ENCODE assay signal across 13 cellular contexts in genomic region chr11:62012451-62013265, GRCh38. TPM values are rescaled to one million over a fixed set of nuclear protein-coding genes. Genes with fewer than 3 reads are reported as not detected.
A peak's percentile ranks its signal among the peaks of the same experiment; 100 is the strongest.
DNase-seq lines count a peak whose midpoint lies in the region; ATAC-seq, FAIRE-seq and TF ChIP-seq lines count a peak whose summit lies in the region.
"Had no signal": no experiment of that assay in that cellular context is flagged by ENCODE, and none has a peak within 500 bp of the region (broad histone marks: within the 10 kb centered on the region; RNA-seq: fewer than 3 reads in every experiment).

No MANE protein-coding gene starts in this region.

- H3K27ac Mint-ChIP-seq in T-helper 17 cell, result peak overlapping the region; percentile 8

- FAIRE-seq in GM12891 (lab: Jason Lieb, UNC), result no peak
- FAIRE-seq: frontal cortex had no signal

- no peak overlapping the region for H2AFZ ChIP-seq in GM23248

- H3K27me3 ChIP-seq in GM23248 (replicated peaks; ENCODE audit: insufficient read depth), result no peaks in the 10 kb centered on the region
- H3K27me3 ChIP-seq in spleen (replicated peaks in 1 of 7), result no peaks in the 10 kb centered on the region
- no peaks in the 10 kb centered on the region for H3K27me3 ChIP-seq in H7 (ENCODE audit: control insufficient read depth, insufficient read depth, low read length)
- H3K27me3 ChIP-seq: tibial nerve had no signal

- H3K9me3 ChIP-seq in GM23248 (ENCODE audit: low read depth) (no peaks in the 10 kb centered on the region), T-helper 17 cell (ENCODE audit: control insufficient read depth, low read length, poor library complexity, severe bottlenecking) (no peaks in the 10 kb centered on the region), spleen (no peaks in the 10 kb centered on the region)
- H3K9me3 ChIP-seq: psoas muscle, tibial nerve had no signal

- peaks cover 3% of the 10 kb centered on the region; the same call in 1 of the 2 replicates for H3F3A ChIP-seq in GM23248 (ENCODE audit: insufficient read depth)

- H3K4me3 ChIP-seq in GM23248, result no peak overlapping the region
- no peak overlapping the region for H3K4me3 ChIP-seq in fibroblast of villous mesenchyme (ENCODE audit: low read depth, low read length)
- H3K4me3 ChIP-seq in spleen, result no peak overlapping the region
- no peak overlapping the region for H3K4me3 ChIP-seq in H7 (ENCODE audit: insufficient read depth, low read depth, low read length)
- H3K4me3 ChIP-seq: psoas muscle, tibial nerve had no signal

- DNase-seq in GM23248, result peak; percentile 73
- DNase-seq in T-helper 17 cell, result no peak
- peak; percentile 43 for DNase-seq in fibroblast of villous mesenchyme (ENCODE audit: low read depth)
- peak; percentile 64 for DNase-seq in spleen
- no peak for DNase-seq in NCI-H146 treated with DMSO at 0.1 percent for 48 hours (lab: John Stamatoyannopoulos, UW; ENCODE audit: unreplicated experiment)
- DNase-seq in H7, result no peak
- DNase-seq in GM12891 (ENCODE audit: insufficient read length, low spot score), result no peak
- DNase-seq: NCI-H1417 treated with DMSO at 0.1 percent for 48 hours, psoas muscle had no signal

- H3K36me3 Mint-ChIP-seq in T-helper 17 cell (ENCODE audit: low read depth), result no peaks in the 10 kb centered on the region
- H3K36me3 Mint-ChIP-seq: brain had no signal

- TF ChIP-seq CTCF in fibroblast of villous mesenchyme (IDR thresholded peaks at IDR 0.05; ENCODE audit: insufficient read depth, low read depth, low read length) (no peak), spleen (IDR thresholded peaks at IDR 0.05 in 8 of 11, conservative IDR thresholded peaks at IDR 0.05 in 3 of 11) (no peak)

- intact Hi-C loops in spleen (cut with DNase I; ENCODE audit: low total_unique reads), result no loop called here

- no peak for TF ChIP-seq POLR2A in spleen (IDR thresholded peaks at IDR 0.05)
- TF ChIP-seq POLR2A in GM12891 (IDR thresholded peaks at IDR 0.05; ENCODE audit: low read depth, low read length), result no peak

- no peaks in the 10 kb centered on the region for H4K20me1 ChIP-seq in GM23248 (ENCODE audit: insufficient read depth)

- in situ Hi-C loops in GM23248 (cut with MboI), result no loop called here

- no peaks in the 10 kb centered on the region for H3K9me2 ChIP-seq in GM23248 (ENCODE audit: insufficient read depth)

- H3K4me1 Mint-ChIP-seq in T-helper 17 cell, result no peaks in the 10 kb centered on the region

- H3K79me2 ChIP-seq in GM23248 (ENCODE audit: insufficient read depth), result no peaks in the 10 kb centered on the region

- H3K36me3 ChIP-seq in GM23248 (ENCODE audit: low read depth) (no peaks in the 10 kb centered on the region), spleen (no peaks in the 10 kb centered on the region), H7 (replicated peaks; ENCODE audit: control insufficient read depth, insufficient read depth, low read length) (no peaks in the 10 kb centered on the region)
- H3K36me3 ChIP-seq: tibial nerve had no signal

- no peaks in the 10 kb centered on the region for H3K27me3 Mint-ChIP-seq in T-helper 17 cell

- peak overlapping the region; percentile 55 for H3K4me2 ChIP-seq in GM23248 (ENCODE audit: unreplicated experiment)

- 0 out of 2 replicates have a peak overlapping the region, but pooled peaks have one; percentile 22 for H3K9ac ChIP-seq in GM23248

- H3K27ac ChIP-seq in GM23248 (peak overlapping the region; percentile 43; the same call in 1 of the 2 replicates), spleen (no peak overlapping the region)
- H3K27ac ChIP-seq: HL-60, psoas muscle, tibial nerve had no signal

- H3K4me1 ChIP-seq in GM23248 (ENCODE audit: insufficient read depth) (peaks cover 17% of the 10 kb centered on the region), spleen (peaks cover 0 to 6% (median 2%) of the 10 kb centered on the region in 6 donors)
- H3K4me1 ChIP-seq: psoas muscle had no signal

- no peak overlapping the region for H3K4me3 Mint-ChIP-seq in T-helper 17 cell
- H3K4me3 Mint-ChIP-seq: brain had no signal

- no peak for ATAC-seq in T-helper 17 cell
- ATAC-seq: psoas muscle had no signal

- 64 to 65% methylated on average over 7 of the region's 7 CpGs for WGBS in GM23248 (ENCODE audit: low coverage in 1 of 2, low lambda C conversion rate in 2 of 2, missing lambda C conversion rate in 2 of 2), 2 experiments
- WGBS in spleen, 5 donors, result 68 to 88% (median 82%) methylated on average over 5 to 7 of the region's 7 CpGs

TF ChIP-seq in GM12891, 5 proteins besides CTCF, POLR2A, EP300 and RAD21:
- TF ChIP-seq SPI1 (IDR thresholded peaks at IDR 0.05; ENCODE audit: low read depth, low read length) (no peak), POLR2AphosphoS5 (IDR thresholded peaks at IDR 0.05; ENCODE audit: low read depth, low read length) (no peak), POU2F2 (IDR thresholded peaks at IDR 0.05; ENCODE audit: low read depth, low read length) (no peak), TAF1 (IDR thresholded peaks at IDR 0.05; ENCODE audit: low read depth, low read length) (no peak), PAX5 (IDR thresholded peaks at IDR 0.05; ENCODE audit: insufficient read depth, low read length, severe bottlenecking) (no peak)

RNA-seq across cellular contexts. Expression of gene FTH1, which starts 45.2 kb away (rescaled TPM):
- total RNA-seq in GM23248 (2014; rRNA removed; shearing (Covaris generic)), result 393 and 473 TPM in 2 replicates
- 10,305 and 10,611 TPM in 2 replicates for polyA plus RNA-seq in GM23248 (2016; fragmentation: Nextera tagmentation; extraction: Ambion mirVana)
- total RNA-seq in T-helper 17 cell, result 1,000 to 10,000 TPM; 1,744 to 2,260 TPM
- total RNA-seq in fibroblast of villous mesenchyme, result 453 and 708 TPM in 2 replicates
- total RNA-seq in spleen, result 1,000 to 10,000 TPM; 1,915 to 2,864 (median 2,469) TPM
- polyA plus RNA-seq in spleen, result 1,000 to 10,000 TPM; 2,005 to 3,321 (median 2,533) TPM
- total RNA-seq in H7 (2014; rRNA removed; shearing (Covaris generic)), result 443 and 463 TPM in 2 replicates
- 1,402 TPM for polyA plus RNA-seq in GM12891 (2012; ENCODE audit: low read depth, missing spikeins)

Comparison
In these comparisons a context has a peak if more than half of its experiments do, and no peak if none do; other contexts are left out.
1. DNase-seq: peak in GM23248 (single experiment), fibroblast of villous mesenchyme (single experiment) and spleen (single experiment); none in T-helper 17 cell (0 of 3), NCI-H146 treated with DMSO at 0.1 percent for 48 hours (single experiment), H7 (single experiment) and GM12891 (single experiment).